ENCODE assay signal across 8 cellular contexts in the genomic region with DNA sequence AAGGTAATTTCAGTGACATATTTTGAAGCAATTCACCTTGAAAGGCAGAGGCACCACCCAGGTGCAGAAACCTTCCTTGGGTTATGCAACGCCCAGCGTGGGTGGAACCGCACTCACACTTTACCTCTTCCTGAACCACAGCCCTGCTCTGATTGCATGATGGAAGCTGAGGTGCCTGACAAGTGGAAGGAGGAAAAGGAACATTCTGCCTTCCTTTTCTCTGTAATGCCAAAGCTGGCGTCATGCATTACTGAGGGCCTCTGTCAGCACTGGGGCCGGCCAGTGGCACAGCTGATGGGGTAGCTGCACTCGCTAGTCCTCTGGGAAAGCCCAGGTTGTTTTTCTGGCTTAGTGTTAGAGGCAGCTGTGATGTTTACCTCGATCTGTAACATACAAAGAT.
DNase-seq lines count a peak whose midpoint lies in the region; ATAC-seq, FAIRE-seq and TF ChIP-seq lines count a peak whose summit lies in the region.

No MANE protein-coding gene starts in this region.

- peaks cover 20% of the 10 kb centered on the region for H3K4me1 Mint-ChIP-seq in memory B cell

- H3K56ac ChIP-seq in IMR-90 (ENCODE audit: extremely low read depth, insufficient read depth, low read length) = no peak overlapping the region

- WGBS in A549 (ENCODE audit: missing lambda C conversion rate) = 72% methylated on average over 7 of the region's 7 CpGs
- WGBS in IMR-90 (ENCODE audit: extremely low coverage in 2 of 2, insufficient read length in 1 of 2), 2 experiments = no CpG with 5 or more reads among the region's 7 CpGs

- TF ChIP-seq POLR2A in A549 (IDR thresholded peaks at IDR 0.05; ENCODE audit: low read length) = no peak
- TF ChIP-seq POLR2A in IMR-90 (IDR thresholded peaks at IDR 0.05; ENCODE audit: low read depth, low read length) = no peak

- H3K4me1 ChIP-seq in A549 (peaks cover 19% of the 10 kb centered on the region), IMR-90 (ENCODE audit: control insufficient read depth, insufficient read depth, low read length) (peaks cover 6% of the 10 kb centered on the region; the same call in 1 of the 2 replicates)

- DNase-seq in A549 (ENCODE audit: low read depth in 1 of 2, low spot score in 1 of 2) (no peak), IMR-90 (no peak), memory B cell (ENCODE audit: low spot score in 2 of 2) (no peak), ureter (ENCODE audit: low spot score) (peak; percentile 84), cerebellar nuclear complex (lab: John Stamatoyannopoulos, UW) (no peak), NCI-H2171 treated with DMSO at 0.1 percent for 48 hours (lab: John Stamatoyannopoulos, UW) (no peak)
- DNase-seq in activated naive CD4-positive, alpha-beta T cell treated with anti-CD3 and anti-CD28 coated beads, Interleukin-2, amount 50 U/mL, for 72 hours (ENCODE audit: low spot score in 2 of 2) = peak in 1 of 2 donors; percentile 20

- no peak overlapping the region for H4K8ac ChIP-seq in IMR-90 (ENCODE audit: low read depth in 2 of 2, low read length in 2 of 2)

- peaks cover 4% of the 10 kb centered on the region for H3K27me3 ChIP-seq in IMR-90 (ENCODE audit: control insufficient read depth, insufficient read depth, low read length)

- ATAC-seq in A549 (peak; percentile 19 to 29; a peak in 1 of 6 replicates), IMR-90 (ENCODE audit: low read depth) (no peak), memory B cell (ENCODE audit: low read depth) (peak; percentile 31), HG03139 (IDR thresholded peaks at IDR 0.05; ENCODE audit: unreplicated experiment) (no peak)
- ATAC-seq in activated naive CD4-positive, alpha-beta T cell treated with anti-CD3 and anti-CD28 coated beads, Interleukin-2, amount 50 U/mL, for 72 hours = peak; percentile 75 to 80

- H3K9me3 ChIP-seq in A549 = peaks cover 7% of the 10 kb centered on the region
- peaks cover 4% of the 10 kb centered on the region for H3K9me3 ChIP-seq in IMR-90 (ENCODE audit: control insufficient read depth, insufficient read depth, low read length)

- peaks cover 5 to 12% of the 10 kb centered on the region in 2 donors for H3K36me3 Mint-ChIP-seq in activated naive CD4-positive, alpha-beta T cell treated with anti-CD3 and anti-CD28 coated beads, Interleukin-2, amount 50 U/mL, for 72 hours
- peaks cover 5% of the 10 kb centered on the region for H3K36me3 Mint-ChIP-seq in memory B cell

- TF ChIP-seq CTCF in A549 (IDR thresholded peaks at IDR 0.05) (no peak), IMR-90 (conservative IDR thresholded peaks at IDR 0.05; ENCODE audit: low read depth, low read length) (no peak)

- no peaks in the 10 kb centered on the region for H3K27me3 Mint-ChIP-seq in memory B cell

- no peak for FAIRE-seq in A549 (lab: Jason Lieb, UNC)

- no peak overlapping the region for H2AK5ac ChIP-seq in IMR-90 (ENCODE audit: low read depth, low read length)

- no peak overlapping the region for H2AK9ac ChIP-seq in IMR-90 (replicated peaks; ENCODE audit: low read depth, low read length, poor library complexity)

- H2BK120ac ChIP-seq in IMR-90 (ENCODE audit: low read depth, low read length) = no peak overlapping the region

- intact Hi-C loops in IMR-90 (cut with micrococcal nuclease) = no loop called here

- no peak overlapping the region for H3K18ac ChIP-seq in IMR-90 (ENCODE audit: low read depth, low read length)

- no peak overlapping the region for H3K14ac ChIP-seq in IMR-90 (replicated peaks; ENCODE audit: low read depth, low read length)

- no peak overlapping the region for H3K4ac ChIP-seq in IMR-90 (ENCODE audit: low read depth, low read length)

- TF ChIP-seq RAD21 in A549 (conservative IDR thresholded peaks at IDR 0.05 in 1 of 2, IDR thresholded peaks at IDR 0.05 in 1 of 2) (no peak), IMR-90 (IDR thresholded peaks at IDR 0.05; ENCODE audit: low read length) (no peak)

- peaks cover 4 to 9% of the 10 kb centered on the region in 2 donors for H3K9me3 Mint-ChIP-seq in activated naive CD4-positive, alpha-beta T cell treated with anti-CD3 and anti-CD28 coated beads, Interleukin-2, amount 50 U/mL, for 72 hours
- peaks cover 2% of the 10 kb centered on the region for H3K9me3 Mint-ChIP-seq in memory B cell

- BruUV-seq in IMR-90 (replicated peaks; lab: Mats Ljungman, UMichigan) = no TSS peak

- dilution Hi-C loops in IMR-90 (cut with HindIII; ENCODE audit: low sequenced_read_pairs, unreplicated experiment) = no loop called here

- TF ChIP-seq EP300 in A549 (IDR thresholded peaks at IDR 0.05) = no peak

- in situ Hi-C loops in IMR-90 (cut with MboI; ENCODE audit: low sequenced_read_pairs) = no loop called here

- no peak overlapping the region for H3K27ac ChIP-seq in A549
- H3K27ac ChIP-seq in IMR-90 (ENCODE audit: insufficient read depth, low read length) = no peak overlapping the region

- H3K9me1 ChIP-seq in IMR-90 (ENCODE audit: insufficient read depth, low read length) = peaks cover 7% of the 10 kb centered on the region

- no peaks in the 10 kb centered on the region for H4K20me1 ChIP-seq in IMR-90 (ENCODE audit: insufficient read depth, low read length)

- H3K79me1 ChIP-seq in IMR-90 (ENCODE audit: low read depth in 1 of 2, low read length in 2 of 2) = no peaks in the 10 kb centered on the region

- no peak overlapping the region for H2BK15ac ChIP-seq in IMR-90 (ENCODE audit: low read depth, low read length)

- H3K9ac ChIP-seq in IMR-90 (ENCODE audit: low read depth, low read length) = no peak overlapping the region

- H4K5ac ChIP-seq in IMR-90 (ENCODE audit: low read depth, low read length) = no peak overlapping the region

- POLR2A ChIA-PET in A549 (lab: Yijun Ruan, JAX) = no interaction called here
- POLR2A ChIA-PET in IMR-90 (lab: Charles Lee; ENCODE audit: unreplicated experiment) = no interaction called here

- CTCF ChIA-PET in A549 (lab: Yijun Ruan, JAX) (no interaction called here), IMR-90 (lab: Yijun Ruan, JAX) (interaction anchor here (0.9 kb wide), 1 partner anchor 16 kb away, joined by 4 read pairs; no protein-coding TSS in a partner anchor)

- H3K27ac Mint-ChIP-seq in activated naive CD4-positive, alpha-beta T cell treated with anti-CD3 and anti-CD28 coated beads, Interleukin-2, amount 50 U/mL, for 72 hours = no peak overlapping the region
- H3K27ac Mint-ChIP-seq in memory B cell = peak overlapping the region; percentile 53

- H3K4me2 ChIP-seq in A549 (no peak overlapping the region), IMR-90 (ENCODE audit: low read depth, low read length) (no peak overlapping the region)

- no peak overlapping the region for H3K23ac ChIP-seq in IMR-90 (ENCODE audit: low read depth, low read length)

- no peak overlapping the region for H4K91ac ChIP-seq in IMR-90 (ENCODE audit: insufficient read depth, low read depth, low read length)

- peak overlapping the region; percentile 8 for H2AFZ ChIP-seq in IMR-90 (replicated peaks; ENCODE audit: low read length, poor library complexity)

- no peak overlapping the region for H2BK5ac ChIP-seq in IMR-90 (ENCODE audit: low read depth, low read length, poor library complexity, severe bottlenecking)

- no peak overlapping the region for H2BK20ac ChIP-seq in IMR-90 (ENCODE audit: low read depth, low read length)

- no peaks in the 10 kb centered on the region for H3K36me3 ChIP-seq in IMR-90 (ENCODE audit: control insufficient read depth, insufficient read depth, low read length)

- no peak overlapping the region for H3K4me3 ChIP-seq in A549
- H3K4me3 ChIP-seq in IMR-90 (ENCODE audit: insufficient read depth, low read depth, low read length) = no peak overlapping the region

- H3K4me3 Mint-ChIP-seq in memory B cell = no peak overlapping the region

TF ChIP-seq in A549, 52 proteins besides CTCF, POLR2A, EP300 and RAD21 (continues in another document):
- TF ChIP-seq BHLHE40 (IDR thresholded peaks at IDR 0.05; ENCODE audit: low read depth, low read length) (no peak), FOSL2 (IDR thresholded peaks at IDR 0.05) (no peak), FOSL2 (CRISPR knock-in tag; IDR thresholded peaks at IDR 0.05) (no peak), ZC3H11A (IDR thresholded peaks at IDR 0.05) (no peak), HOXB5 (CRISPR knock-in tag; IDR thresholded peaks at IDR 0.05) (no peak)
- TF ChIP-seq, protein P1, sequence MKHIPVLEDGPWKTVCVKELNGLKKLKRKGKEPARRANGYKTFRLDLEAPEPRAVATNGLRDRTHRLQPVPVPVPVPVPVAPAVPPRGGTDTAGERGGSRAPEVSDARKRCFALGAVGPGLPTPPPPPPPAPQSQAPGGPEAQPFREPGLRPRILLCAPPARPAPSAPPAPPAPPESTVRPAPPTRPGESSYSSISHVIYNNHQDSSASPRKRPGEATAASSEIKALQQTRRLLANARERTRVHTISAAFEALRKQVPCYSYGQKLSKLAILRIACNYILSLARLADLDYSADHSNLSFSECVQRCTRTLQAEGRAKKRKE (CRISPR knock-in tag; IDR thresholded peaks at IDR 0.05; ENCODE audit: low read depth) = no peak
- TF ChIP-seq, protein P2, sequence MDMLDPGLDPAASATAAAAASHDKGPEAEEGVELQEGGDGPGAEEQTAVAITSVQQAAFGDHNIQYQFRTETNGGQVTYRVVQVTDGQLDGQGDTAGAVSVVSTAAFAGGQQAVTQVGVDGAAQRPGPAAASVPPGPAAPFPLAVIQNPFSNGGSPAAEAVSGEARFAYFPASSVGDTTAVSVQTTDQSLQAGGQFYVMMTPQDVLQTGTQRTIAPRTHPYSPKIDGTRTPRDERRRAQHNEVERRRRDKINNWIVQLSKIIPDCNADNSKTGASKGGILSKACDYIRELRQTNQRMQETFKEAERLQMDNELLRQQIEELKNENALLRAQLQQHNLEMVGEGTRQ (IDR thresholded peaks at IDR 0.05) = no peak

TF ChIP-seq in IMR-90, 13 proteins besides CTCF, POLR2A, EP300 and RAD21 (continues in another document):
- TF ChIP-seq FOS (IDR thresholded peaks at IDR 0.05; ENCODE audit: low read depth, low read length) (no peak), SMC3 (IDR thresholded peaks at IDR 0.05; ENCODE audit: low read depth, low read length) (no peak), BHLHE40 (IDR thresholded peaks at IDR 0.05; ENCODE audit: low read depth, low read length) (no peak), MAFK (IDR thresholded peaks at IDR 0.05; ENCODE audit: low read depth, low read length) (no peak), CHD1 (IDR thresholded peaks at IDR 0.05; ENCODE audit: low read depth, low read length) (no peak)
- TF ChIP-seq, protein P2 (IDR thresholded peaks at IDR 0.05; ENCODE audit: low read depth, low read length) = no peak

Comparison
In these comparisons a context has a peak if more than half of its experiments do, and no peak if none do; other contexts are left out.
1. ATAC-seq: peak in A549 (2 of 2), activated naive CD4-positive, alpha-beta T cell treated with anti-CD3 and anti-CD28 coated beads, Interleukin-2, amount 50 U/mL, for 72 hours (2 of 2) and memory B cell (single experiment); none in IMR-90 (single experiment) and HG03139 (single experiment).